ENCODE assay signal across 8 cellular contexts in the genomic region with DNA sequence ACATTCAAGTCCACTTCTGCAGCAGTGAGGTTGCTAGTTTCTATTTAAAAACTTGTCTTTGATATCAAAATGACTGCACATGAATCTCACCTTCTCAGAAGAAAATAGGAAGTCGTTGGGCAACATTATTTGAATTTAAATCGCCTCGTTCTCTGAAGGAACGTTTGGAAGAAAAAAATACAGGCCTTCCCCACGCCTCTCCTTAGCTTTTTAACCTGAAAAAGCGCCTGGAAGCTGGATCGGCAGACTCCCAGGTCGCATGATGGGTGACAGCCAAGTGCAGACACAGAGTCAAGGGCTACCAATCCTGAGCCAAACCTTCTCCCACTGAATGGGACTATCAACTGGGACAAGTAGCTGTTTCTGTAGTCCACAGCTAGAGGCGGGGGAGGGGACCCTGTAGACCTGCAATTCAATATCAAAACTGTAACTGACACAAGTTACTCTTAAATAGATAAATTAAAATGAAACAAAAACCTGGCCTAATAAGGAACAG. TPM values are rescaled to one million over a fixed set of nuclear protein-coding genes. Genes with fewer than 3 reads are reported as not detected.
DNase-seq lines count a peak whose midpoint lies in the region; ATAC-seq, FAIRE-seq and TF ChIP-seq lines count a peak whose summit lies in the region.

No MANE protein-coding gene starts in this region.

- H3K4me1 ChIP-seq in ES-I3 (ENCODE audit: insufficient read depth, low read length), result peaks cover 59% of the 10 kb centered on the region
- peaks cover 40% of the 10 kb centered on the region for H3K4me1 ChIP-seq in PC-9 (replicated peaks; ENCODE audit: insufficient read depth)
- peaks cover 25 to 40% (median 26%) of the 10 kb centered on the region in 4 experiments for H3K4me1 ChIP-seq in H1 (replicated peaks in 1 of 4; ENCODE audit: control insufficient read depth in 3 of 4, insufficient read depth in 4 of 4, low read length in 3 of 4)
- peaks cover 31% of the 10 kb centered on the region for H3K4me1 ChIP-seq in ovary (ENCODE audit: insufficient read depth)

- DNase-seq in PC-9, result no peak
- no peak for DNase-seq in H1 (ENCODE audit: low read depth in 1 of 2, low spot score in 2 of 2)
- DNase-seq in ovary, result no peak
- no peak for DNase-seq in GM19239 (ENCODE audit: insufficient read length, low spot score)

- no peak overlapping the region for H2AFZ ChIP-seq in PC-9
- no peak overlapping the region for H2AFZ ChIP-seq in H1 (ENCODE audit: low read length)

- H3K56ac ChIP-seq in H1 (replicated peaks; ENCODE audit: insufficient read length, low read depth, low read length), result no peak overlapping the region

- no peaks in the 10 kb centered on the region for H3K27me3 ChIP-seq in PC-9 (ENCODE audit: insufficient read depth, low read depth)
- peaks cover 1 to 21% (median 14%) of the 10 kb centered on the region in 4 experiments; a peak in 6 of 7 replicates for H3K27me3 ChIP-seq in H1 (replicated peaks in 1 of 4; ENCODE audit: control insufficient read depth in 3 of 4, extremely low read depth in 1 of 4, insufficient read depth in 3 of 4, low read length in 3 of 4)
- H3K27me3 ChIP-seq in ovary, result no peaks in the 10 kb centered on the region

- no peak overlapping the region for H2BK20ac ChIP-seq in H1 (ENCODE audit: low read length)

- no peak overlapping the region for H3K4ac ChIP-seq in H1 (replicated peaks; ENCODE audit: insufficient read length, low read depth, low read length)

- peaks cover 20% of the 10 kb centered on the region for H3F3A ChIP-seq in PC-9 (ENCODE audit: insufficient read depth, low read depth)

- no peak for TF ChIP-seq POLR2A in H1 (IDR thresholded peaks at IDR 0.05; ENCODE audit: control extremely low read depth in 1 of 2, low read depth in 2 of 2, low read length in 2 of 2)
- TF ChIP-seq POLR2A in ovary (IDR thresholded peaks at IDR 0.05), result no peak

- POLR2A ChIA-PET in PC-9 (lab: Charles Lee; ENCODE audit: unreplicated experiment) (interaction anchor here (0.6 to 1.0 kb wide), 2 partner anchors 50 to 56 kb away, joined by 4 to 5 read pairs; a partner anchor contains a TSS), H1 (lab: Charles Lee; ENCODE audit: partially characterized antibody) (interaction anchor here (0.9 to 2.8 kb wide), 4 partner anchors 15 to 120 kb away, joined by 3 to 11 read pairs (median 4); a partner anchor contains a TSS)

- peak overlapping the region; percentile 85 for H3K4me2 ChIP-seq in PC-9
- H3K4me2 ChIP-seq in H1 (ENCODE audit: insufficient read depth in 1 of 2, low read depth in 2 of 2, low read length in 2 of 2), result peak overlapping the region; percentile 90 to 91

- CTCF ChIA-PET in PC-9 (lab: Charles Lee), result interaction anchor here (0.5 to 1.0 kb wide), 5 partner anchors 10 to 229 kb away, joined by 3 to 8 read pairs (median 3); a partner anchor contains a TSS
- CTCF ChIA-PET in H1 (lab: Charles Lee; ENCODE audit: partially characterized antibody), result interaction anchor here (0.7 to 5.3 kb wide), 53 partner anchors 10 to 354 kb away, joined by 3 to 86 read pairs (median 6); no protein-coding TSS in a partner anchor

- no peak overlapping the region for H2BK15ac ChIP-seq in H1 (ENCODE audit: low read length)

- no peak for TF ChIP-seq RAD21 in H1 (IDR thresholded peaks at IDR 0.05 in 1 of 2, conservative IDR thresholded peaks at IDR 0.05 in 1 of 2; ENCODE audit: low read depth in 2 of 2, low read length in 2 of 2)

- H2BK120ac ChIP-seq in H1 (replicated peaks; ENCODE audit: low read depth, low read length), result no peak overlapping the region

- no peak overlapping the region for H4K5ac ChIP-seq in H1 (ENCODE audit: insufficient read length, low read depth, low read length)

- 61% methylated on average over 9 of the region's 9 CpGs; no CpG with 5 or more reads in 1 of the 2 experiments for WGBS in H1 (ENCODE audit: extremely low coverage in 1 of 2, insufficient coverage in 1 of 2, insufficient read length in 1 of 2, insufficient replicate concordance in 2 of 2, low coverage in 1 of 2, low lambda C conversion rate in 2 of 2, missing lambda C conversion rate in 1 of 2), 2 experiments
- 32 to 37% (median 36%) methylated on average over 9 of the region's 9 CpGs for WGBS in ovary, 3 donors

- H3K4me3 ChIP-seq in PC-9 (no peak overlapping the region; the same call in 1 of the 2 replicates), H1 (ENCODE audit: extremely low read depth in 1 of 4, insufficient read depth in 2 of 4, low read depth in 3 of 4, low read length in 4 of 4) (peak overlapping the region in 3 of 4 experiments; percentile 65 to 78 (median 76); a peak in 4 of 8 replicates), ovary (peak overlapping the region; percentile 72)

- H3K9me3 ChIP-seq in ES-I3 (ENCODE audit: control insufficient read depth, insufficient read depth, low read length), result no peaks in the 10 kb centered on the region
- no peaks in the 10 kb centered on the region for H3K9me3 ChIP-seq in PC-9 (ENCODE audit: insufficient read depth, low read depth)
- no peaks in the 10 kb centered on the region for H3K9me3 ChIP-seq in H1 (ENCODE audit: insufficient read depth in 2 of 2, low read depth in 1 of 2, low read length in 1 of 2)
- no peaks in the 10 kb centered on the region for H3K9me3 ChIP-seq in ovary

- H4K20me1 ChIP-seq in PC-9 (ENCODE audit: insufficient read depth) (peaks cover 5% of the 10 kb centered on the region), H1 (replicated peaks in 1 of 2; ENCODE audit: control insufficient read depth in 1 of 2, insufficient read depth in 2 of 2, low read length in 2 of 2) (peaks cover 7 to 18% of the 10 kb centered on the region in 2 experiments)

- ATAC-seq in GM21423 (IDR thresholded peaks at IDR 0.05; ENCODE audit: unreplicated experiment) (no peak), HG03457 (IDR thresholded peaks at IDR 0.05; ENCODE audit: unreplicated experiment) (no peak), GM21526 (IDR thresholded peaks at IDR 0.05; ENCODE audit: low FRiP score, unreplicated experiment) (no peak)

- no peak overlapping the region for H3K23ac ChIP-seq in H1 (ENCODE audit: insufficient read length)

- BruUV-seq in PC-9 (replicated peaks; lab: Mats Ljungman, UMichigan), result no TSS peak

- H2BK5ac ChIP-seq in H1 (ENCODE audit: low read depth, low read length), result no peak overlapping the region

- TF ChIP-seq EP300 in H1 (IDR thresholded peaks at IDR 0.05; ENCODE audit: borderline replicate concordance in 1 of 2, low read depth in 2 of 2, low read length in 2 of 2) (no peak), ovary (IDR thresholded peaks at IDR 0.05) (no peak)

- H2AK5ac ChIP-seq in H1 (ENCODE audit: low read depth, low read length), result no peak overlapping the region; the same call in 1 of the 2 replicates

- H3K9me2 ChIP-seq in PC-9 (ENCODE audit: insufficient read depth), result no peaks in the 10 kb centered on the region

- H2BK12ac ChIP-seq in H1 (ENCODE audit: low read depth, low read length), result 0 out of 2 replicates have a peak overlapping the region, but pooled peaks have one; percentile 35

- no peak overlapping the region for H3K18ac ChIP-seq in H1 (ENCODE audit: extremely low read depth, low read length)

- no peak overlapping the region for H4K91ac ChIP-seq in H1 (replicated peaks; ENCODE audit: insufficient read length, low read length)

- H3K27ac ChIP-seq in PC-9, result no peak overlapping the region
- H3K27ac ChIP-seq in H1 (ENCODE audit: low read depth, low read length), result no peak overlapping the region
- peak overlapping the region in 1 of 2 donors; percentile 78 for H3K27ac ChIP-seq in ovary

- peak overlapping the region; percentile 46; the same call in 1 of the 2 replicates for H3K9ac ChIP-seq in ES-I3 (ENCODE audit: low read depth, low read length)
- no peak overlapping the region for H3K9ac ChIP-seq in H1 (replicated peaks in 1 of 4; ENCODE audit: extremely low read depth in 1 of 4, low read depth in 3 of 4, low read length in 3 of 4)

- H3K79me2 ChIP-seq in PC-9 (ENCODE audit: low read depth) (peaks cover 20% of the 10 kb centered on the region), H1 (ENCODE audit: control insufficient read depth in 1 of 2, insufficient read depth in 2 of 2, low read length in 2 of 2) (peaks cover 0 to 9% of the 10 kb centered on the region in 2 experiments; a peak in 2 of 4 replicates)

- no peak overlapping the region for H3K14ac ChIP-seq in H1 (ENCODE audit: insufficient read length)

- no peak overlapping the region for H4K8ac ChIP-seq in H1 (ENCODE audit: extremely low read depth, insufficient read depth, low read length)

- H3K79me1 ChIP-seq in H1 (ENCODE audit: low read depth, low read length), result peaks cover 9% of the 10 kb centered on the region; the same call in 1 of the 2 replicates

- H3K36me3 ChIP-seq in ES-I3 (ENCODE audit: insufficient read depth, low read length) (no peaks in the 10 kb centered on the region), PC-9 (ENCODE audit: low read depth) (no peaks in the 10 kb centered on the region), H1 (ENCODE audit: control insufficient read depth in 2 of 4, insufficient read depth in 4 of 4, low read length in 3 of 4) (no peaks in the 10 kb centered on the region), ovary (no peaks in the 10 kb centered on the region)

- TF ChIP-seq CTCF in PC-9 (conservative IDR thresholded peaks at IDR 0.05), result no peak
- TF ChIP-seq CTCF in H1 (IDR thresholded peaks at IDR 0.05; ENCODE audit: control extremely low read depth in 1 of 3, insufficient read depth in 1 of 3, low read depth in 1 of 3, low read length in 3 of 3), result no peak
- no peak for TF ChIP-seq CTCF in ovary (IDR thresholded peaks at IDR 0.05)

- no peak for FAIRE-seq in H1 (lab: Jason Lieb, UNC)
- no peak for FAIRE-seq in GM19239 (lab: Jason Lieb, UNC)

- peaks cover 14% of the 10 kb centered on the region for H3K23me2 ChIP-seq in H1 (ENCODE audit: low read depth, low read length)

- intact Hi-C loops in PC-9 (cut with micrococcal nuclease; ENCODE audit: unreplicated experiment) (loop anchor here (1.0 to 10.0 kb wide), 6 partner anchors 50 to 1160 kb away; a partner anchor contains a TSS), ovary (cut with DNase I) (loop anchor here (2.0 to 5.0 kb wide), 7 partner anchors 40 to 210 kb away; no protein-coding TSS in a partner anchor)

RNA-seq across cellular contexts. Expression of a gene that starts 2.2 kb away (rescaled TPM):
- 9.0 and 9.8 TPM in 2 replicates for total RNA-seq in PC-9 (2021)
- total RNA-seq in H1 (2021; fragmentation: NEBNext Ultra II Directional; extraction: Animal tissue kit (Norgen Biotek cat#: 25700)), result 13.9 and 14.4 TPM in 2 replicates
- 5.3 and 7.9 TPM in 2 replicates for polyA plus RNA-seq in H1 (2011; rRNA removed)
- polyA plus RNA-seq in H1 (2011; cell fraction: cytosol; rRNA removed), result 6.9 TPM
- 9.7 TPM for polyA plus RNA-seq in H1 (2011; cell fraction: nucleus; rRNA removed)
- polyA plus RNA-seq in H1 (2012, experiment 1 of 2), result 6.0 to 8.9 TPM (median 8.6 TPM) in 4 replicates
- 7.8 TPM for polyA plus RNA-seq in H1 (2012, experiment 2 of 2)
- 5.2 TPM for polyA plus RNA-seq in H1 (2013, experiment 1 of 2)
- polyA plus RNA-seq in H1 (2013, experiment 2 of 2), result 5.4 TPM
- polyA minus RNA-seq in H1 (2011; rRNA and poly(A)+ RNA removed), result 15.9 and 18.0 TPM in 2 replicates
- polyA minus RNA-seq in H1 (2011; cell fraction: cytosol; rRNA and poly(A)+ RNA removed), result 13.6 TPM
- 14.8 TPM for polyA minus RNA-seq in H1 (2011; cell fraction: nucleus; rRNA and poly(A)+ RNA removed)
- total RNA-seq in ovary, result 10 to 100 TPM; 29.8 to 77.6 (median 47.8) TPM
- 10 to 100 TPM in 1 of 2 donors, 1 to 10 TPM in 1; 9.7 to 21.3 TPM for polyA plus RNA-seq in ovary

RNA-seq across cellular contexts. Expression of a gene that starts 49.7 kb away (rescaled TPM):
- 16.4 and 18.4 TPM in 2 replicates for total RNA-seq in PC-9 (2021)
- 19.8 and 26.8 TPM in 2 replicates for total RNA-seq in H1 (2021; fragmentation: NEBNext Ultra II Directional; extraction: Animal tissue kit (Norgen Biotek cat#: 25700))
- 7.5 and 9.8 TPM in 2 replicates for polyA plus RNA-seq in H1 (2011; rRNA removed)
- polyA plus RNA-seq in H1 (2011; cell fraction: cytosol; rRNA removed), result 16.1 TPM
- polyA plus RNA-seq in H1 (2011; cell fraction: nucleus; rRNA removed), result 5.5 TPM
- polyA plus RNA-seq in H1 (2012, experiment 1 of 2), result 11.7 to 18.2 TPM (median 14.2 TPM) in 4 replicates
- polyA plus RNA-seq in H1 (2012, experiment 2 of 2), result 2.9 TPM
- polyA plus RNA-seq in H1 (2013, experiment 1 of 2), result 12.8 TPM
- 13.7 TPM for polyA plus RNA-seq in H1 (2013, experiment 2 of 2)
- 9.3 and 10.1 TPM in 2 replicates for polyA minus RNA-seq in H1 (2011; rRNA and poly(A)+ RNA removed)
- 10.4 TPM for polyA minus RNA-seq in H1 (2011; cell fraction: cytosol; rRNA and poly(A)+ RNA removed)
- 26.8 TPM for polyA minus RNA-seq in H1 (2011; cell fraction: nucleus; rRNA and poly(A)+ RNA removed)
- total RNA-seq in ovary, result 10 to 100 TPM; 11.9 to 25.8 (median 20.7) TPM
- polyA plus RNA-seq in ovary, result 10 to 100 TPM; 15.2 to 15.3 TPM

RNA-seq across cellular contexts. Expression of a gene that starts 59.6 kb away (rescaled TPM):
- total RNA-seq in PC-9 (2021), result 6.2 and 7.8 TPM in 2 replicates
- total RNA-seq in H1 (2021; fragmentation: NEBNext Ultra II Directional; extraction: Animal tissue kit (Norgen Biotek cat#: 25700)), result 13.8 and 14.4 TPM in 2 replicates
- polyA plus RNA-seq in H1 (2011; rRNA removed), result 4.1 and 5.8 TPM in 2 replicates
- 7.3 TPM for polyA plus RNA-seq in H1 (2011; cell fraction: cytosol; rRNA removed)
- 3.9 TPM for polyA plus RNA-seq in H1 (2011; cell fraction: nucleus; rRNA removed)
- polyA plus RNA-seq in H1 (2012, experiment 1 of 2), result 7.3 to 10.7 TPM (median 8.8 TPM) in 4 replicates
- 0.88 TPM for polyA plus RNA-seq in H1 (2012, experiment 2 of 2)
- polyA plus RNA-seq in H1 (2013, experiment 1 of 2), result 10.7 TPM
- 11.1 TPM for polyA plus RNA-seq in H1 (2013, experiment 2 of 2)
- polyA minus RNA-seq in H1 (2011; rRNA and poly(A)+ RNA removed), result 10.0 and 12.1 TPM in 2 replicates
- polyA minus RNA-seq in H1 (2011; cell fraction: cytosol; rRNA and poly(A)+ RNA removed), result 8.5 TPM
- 8.0 TPM for polyA minus RNA-seq in H1 (2011; cell fraction: nucleus; rRNA and poly(A)+ RNA removed)
- 10 to 100 TPM in 5 of 7 donors, 1 to 10 TPM in 2; 7.2 to 15.0 (median 12.4) TPM for total RNA-seq in ovary
- 10 to 100 TPM in 1 of 2 donors, 1 to 10 TPM in 1; 7.1 to 18.6 TPM for polyA plus RNA-seq in ovary
